20 cellular contexts compared by ENCODE assay signal in the genomic region with DNA sequence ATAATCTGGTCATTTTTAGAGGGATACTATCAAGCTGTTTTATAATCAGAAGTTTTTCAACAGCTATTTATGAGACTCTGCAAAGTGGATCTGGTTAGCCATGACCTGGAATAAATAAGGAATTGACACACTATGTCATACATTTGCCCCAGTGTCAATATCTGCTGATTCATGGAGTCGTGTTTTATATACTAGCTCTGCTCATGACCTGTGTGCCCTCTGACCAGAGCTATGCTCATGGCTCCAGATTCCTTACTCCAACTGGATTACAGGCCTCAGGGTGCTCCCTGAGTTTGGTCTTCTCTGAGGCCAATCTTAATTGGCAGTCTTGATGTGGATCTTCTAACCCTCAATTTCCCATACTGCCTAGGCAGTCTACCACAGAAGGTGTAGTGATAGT.
DNase-seq lines count a peak whose midpoint lies in the region; ATAC-seq, FAIRE-seq and TF ChIP-seq lines count a peak whose summit lies in the region.
"Had no signal": no experiment of that assay in that cellular context is flagged by ENCODE, and none has a peak within 500 bp of the region (broad histone marks: within the 10 kb centered on the region; RNA-seq: fewer than 3 reads in every experiment).

No MANE protein-coding gene starts in this region.

- FAIRE-seq in HepG2 (lab: Jason Lieb, UNC) = no peak
- FAIRE-seq: A204.1, G401.6, GM19239, H54 had no signal

- H3K79me2 ChIP-seq in PC-3 (ENCODE audit: low read length) = no peaks in the 10 kb centered on the region
- no peaks in the 10 kb centered on the region for H3K79me2 ChIP-seq in HepG2 (ENCODE audit: insufficient read depth, low read length)

- BruUV-seq in PC-3 (replicated peaks; lab: Mats Ljungman, UMichigan) (no TSS peak), HepG2 (replicated peaks; lab: Mats Ljungman, UMichigan) (no TSS peak)

- H3K27me3 ChIP-seq in PC-3 (ENCODE audit: low read length) = no peaks in the 10 kb centered on the region
- H3K27me3 ChIP-seq in HepG2 (ENCODE audit: control insufficient read depth in 1 of 2, insufficient read depth in 2 of 2, low read length in 2 of 2) = no peaks in the 10 kb centered on the region
- H3K27me3 ChIP-seq: BLaER1 had no signal

- no peak overlapping the region for H3K27ac ChIP-seq in PC-3 (ENCODE audit: low read length)
- H3K27ac ChIP-seq in HepG2 (ENCODE audit: extremely low read length, insufficient read depth, low read length) = no peak overlapping the region
- H3K27ac ChIP-seq: BLaER1, C4-2B had no signal

- H3K4me3 ChIP-seq in PC-3 (ENCODE audit: low read length) (no peak overlapping the region), HepG2 (replicated peaks in 1 of 3; ENCODE audit: insufficient read depth in 1 of 3, low read depth in 2 of 3, low read length in 3 of 3) (no peak overlapping the region)
- H3K4me3 ChIP-seq: BLaER1 had no signal

- H3K9ac ChIP-seq in PC-3 (ENCODE audit: low read length) = no peak overlapping the region
- no peak overlapping the region for H3K9ac ChIP-seq in HepG2 (ENCODE audit: insufficient read depth, low read depth, low read length)
- H3K9ac ChIP-seq: BLaER1 had no signal

- no peak overlapping the region for H2AFZ ChIP-seq in PC-3 (ENCODE audit: low read length)
- no peak overlapping the region for H2AFZ ChIP-seq in HepG2 (ENCODE audit: low read length)

- peaks cover 6% of the 10 kb centered on the region; the same call in 1 of the 2 replicates for H3K4me1 ChIP-seq in PC-3 (ENCODE audit: insufficient read depth, low read length)
- H3K4me1 ChIP-seq in HepG2 (ENCODE audit: insufficient read depth, low read length) = peaks cover under 1% of the 10 kb centered on the region
- H3K4me1 ChIP-seq: BLaER1 had no signal

- no peak overlapping the region for H3K4me3 Mint-ChIP-seq in nephron progenitor cell
- H3K4me3 Mint-ChIP-seq: B cell; CD4-positive, CD25-positive, alpha-beta regulatory T cell; CD8-positive, alpha-beta T cell had no signal

- H3K36me3 ChIP-seq in PC-3 (ENCODE audit: low read depth, low read length) (no peaks in the 10 kb centered on the region), HepG2 (replicated peaks in 1 of 2; ENCODE audit: control insufficient read depth in 1 of 2, insufficient read depth in 2 of 2, low read length in 2 of 2) (no peaks in the 10 kb centered on the region)
- H3K36me3 ChIP-seq: BLaER1 had no signal

- intact Hi-C loops in PC-3 (cut with micrococcal nuclease) = no loop called here
- intact Hi-C loops in HepG2 (cut with micrococcal nuclease; ENCODE audit: unreplicated experiment) = no loop called here

- no peaks in the 10 kb centered on the region for H3K9me3 ChIP-seq in PC-3 (ENCODE audit: low read length)
- no peaks in the 10 kb centered on the region for H3K9me3 ChIP-seq in HepG2 (ENCODE audit: low read length)
- H3K9me3 ChIP-seq: BLaER1 had no signal

- peaks cover 2% of the 10 kb centered on the region for H3K36me3 Mint-ChIP-seq in nephron progenitor cell (ENCODE audit: low read depth)
- H3K36me3 Mint-ChIP-seq: CD4-positive, CD25-positive, alpha-beta regulatory T cell; CD8-positive, alpha-beta T cell had no signal

- H3F3A ChIP-seq in PC-3 (ENCODE audit: low read length, unreplicated experiment) = no peaks in the 10 kb centered on the region

- no peaks in the 10 kb centered on the region for H3K9me2 ChIP-seq in PC-3 (replicated peaks; ENCODE audit: low read length)

- peak; percentile 46 for DNase-seq in PC-3
- DNase-seq in HepG2 (ENCODE audit: low spot score) = no peak
- no peak for DNase-seq in nephron progenitor cell
- DNase-seq in 8988T = no peak
- DNase-seq: Caco-2; CD4-positive, CD25-positive, alpha-beta regulatory T cell; CD8-positive, alpha-beta T cell; DMS153; DND-41; GOT3; HCEC 1CT had no signal

- ATAC-seq in PC-3 (peak; percentile 55; the same call in 1 of the 2 replicates), HepG2 (no peak), HG03520 (IDR thresholded peaks at IDR 0.05; ENCODE audit: unreplicated experiment) (no peak), GM21825 (IDR thresholded peaks at IDR 0.05; ENCODE audit: unreplicated experiment) (no peak)
- ATAC-seq: CD8-positive, alpha-beta T cell had no signal

- TF ChIP-seq POLR2A in HepG2 (IDR thresholded peaks at IDR 0.05; ENCODE audit: insufficient read depth in 1 of 2, low read depth in 2 of 2, low read length in 2 of 2) = no peak

- POLR2A ChIA-PET in PC-3 (lab: Charles Lee; ENCODE audit: unreplicated experiment) = no interaction called here
- POLR2A ChIA-PET in HepG2 (lab: Yijun Ruan, JAX) = no interaction called here

- no peaks in the 10 kb centered on the region for H3K4me1 Mint-ChIP-seq in nephron progenitor cell
- H3K4me1 Mint-ChIP-seq: B cell; CD4-positive, CD25-positive, alpha-beta regulatory T cell had no signal

- H4K20me1 ChIP-seq in PC-3 (ENCODE audit: low read length) (no peaks in the 10 kb centered on the region), HepG2 (ENCODE audit: insufficient read depth, low read length) (no peaks in the 10 kb centered on the region)
- H4K20me1 ChIP-seq: BLaER1 had no signal

- WGBS in HepG2 (ENCODE audit: low lambda C conversion rate) = 94% methylated on average over 1 of the region's 1 CpG

- CTCF ChIA-PET in PC-3 (lab: Charles Lee) = no interaction called here
- CTCF ChIA-PET in HepG2 (lab: Yijun Ruan, JAX; ENCODE audit: low intra/inter-chr PET ratio, low total read pairs) = no interaction called here

- TF ChIP-seq EP300 in HepG2 (IDR thresholded peaks at IDR 0.05; ENCODE audit: low read depth in 2 of 2, low read length in 2 of 2) = no peak
- no peak for TF ChIP-seq EP300 in HepG2 (CRISPR knock-in tag; IDR thresholded peaks at IDR 0.05; ENCODE audit: borderline replicate concordance)

- no peaks in the 10 kb centered on the region for H3K27me3 Mint-ChIP-seq in nephron progenitor cell (ENCODE audit: low read depth, poor library complexity)
- H3K27me3 Mint-ChIP-seq: B cell; CD4-positive, CD25-positive, alpha-beta regulatory T cell had no signal

- H3K27ac Mint-ChIP-seq in nephron progenitor cell = peak overlapping the region; percentile 52
- H3K27ac Mint-ChIP-seq: B cell; CD4-positive, CD25-positive, alpha-beta regulatory T cell; CD8-positive, alpha-beta T cell had no signal

- in situ Hi-C loops in HepG2 (cut with HindIII; ENCODE audit: extremely low pct_ligation_motif_present, low pct_unique_long_range_greater_than_20kb) = no loop called here

- H3K9me3 Mint-ChIP-seq in nephron progenitor cell = peaks cover 2% of the 10 kb centered on the region

- TF ChIP-seq RAD21 in HepG2 (CRISPR knock-in tag; IDR thresholded peaks at IDR 0.05) = no peak

- H3K4me2 ChIP-seq in PC-3 (ENCODE audit: low read length) (no peak overlapping the region), HepG2 (ENCODE audit: low read depth, low read length) (no peak overlapping the region)
- H3K4me2 ChIP-seq: BLaER1 had no signal

- TF ChIP-seq CTCF in PC-3 (conservative IDR thresholded peaks at IDR 0.05; ENCODE audit: low read depth, low read length) (no peak), HepG2 (CRISPR knock-in tag; IDR thresholded peaks at IDR 0.05) (no peak), nephron progenitor cell (IDR thresholded peaks at IDR 0.05) (no peak)

TF ChIP-seq in HepG2, 621 proteins besides CTCF, POLR2A, EP300 and RAD21:
- no peak for TF ChIP-seq ZIK1 (CRISPR knock-in tag; IDR thresholded peaks at IDR 0.05; ENCODE audit: borderline replicate concordance, low read depth)
- TF ChIP-seq MLLT10 (CRISPR knock-in tag; IDR thresholded peaks at IDR 0.05) = 0 out of 2 replicates have a peak, but pooled peaks have one; percentile 5
- TF ChIP-seq, protein P1, sequence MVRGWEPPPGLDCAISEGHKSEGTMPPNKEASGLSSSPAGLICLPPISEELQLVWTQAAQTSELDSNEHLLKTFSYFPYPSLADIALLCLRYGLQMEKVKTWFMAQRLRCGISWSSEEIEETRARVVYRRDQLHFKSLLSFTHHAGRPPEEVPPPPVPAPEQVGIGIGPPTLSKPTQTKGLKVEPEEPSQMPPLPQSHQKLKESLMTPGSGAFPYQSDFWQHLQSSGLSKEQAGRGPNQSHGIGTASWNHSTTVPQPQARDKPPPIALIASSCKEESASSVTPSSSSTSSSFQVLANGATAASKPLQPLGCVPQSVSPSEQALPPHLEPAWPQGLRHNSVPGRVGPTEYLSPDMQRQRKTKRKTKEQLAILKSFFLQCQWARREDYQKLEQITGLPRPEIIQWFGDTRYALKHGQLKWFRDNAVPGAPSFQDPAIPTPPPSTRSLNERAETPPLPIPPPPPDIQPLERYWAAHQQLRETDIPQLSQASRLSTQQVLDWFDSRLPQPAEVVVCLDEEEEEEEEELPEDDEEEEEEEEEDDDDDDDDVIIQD (CRISPR knock-in tag; IDR thresholded peaks at IDR 0.05; ENCODE audit: low read depth) = peak; percentile 85; the same call in 1 of the 2 replicates
- TF ChIP-seq SALL2 (CRISPR knock-in tag; IDR thresholded peaks at IDR 0.05) = no peak
- TF ChIP-seq, protein P2, sequence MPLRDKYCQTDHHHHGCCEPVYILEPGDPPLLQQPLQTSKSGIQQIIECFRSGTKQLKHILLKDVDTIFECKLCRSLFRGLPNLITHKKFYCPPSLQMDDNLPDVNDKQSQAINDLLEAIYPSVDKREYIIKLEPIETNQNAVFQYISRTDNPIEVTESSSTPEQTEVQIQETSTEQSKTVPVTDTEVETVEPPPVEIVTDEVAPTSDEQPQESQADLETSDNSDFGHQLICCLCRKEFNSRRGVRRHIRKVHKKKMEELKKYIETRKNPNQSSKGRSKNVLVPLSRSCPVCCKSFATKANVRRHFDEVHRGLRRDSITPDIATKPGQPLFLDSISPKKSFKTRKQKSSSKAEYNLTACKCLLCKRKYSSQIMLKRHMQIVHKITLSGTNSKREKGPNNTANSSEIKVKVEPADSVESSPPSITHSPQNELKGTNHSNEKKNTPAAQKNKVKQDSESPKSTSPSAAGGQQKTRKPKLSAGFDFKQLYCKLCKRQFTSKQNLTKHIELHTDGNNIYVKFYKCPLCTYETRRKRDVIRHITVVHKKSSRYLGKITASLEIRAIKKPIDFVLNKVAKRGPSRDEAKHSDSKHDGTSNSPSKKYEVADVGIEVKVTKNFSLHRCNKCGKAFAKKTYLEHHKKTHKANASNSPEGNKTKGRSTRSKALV (CRISPR knock-in tag; IDR thresholded peaks at IDR 0.05) = no peak
- TF ChIP-seq ZMYM4 (CRISPR knock-in tag; IDR thresholded peaks at IDR 0.05) = peak; percentile 54; the same call in 1 of the 2 replicates
- no peak for TF ChIP-seq AKAP8 (CRISPR knock-in tag; IDR thresholded peaks at IDR 0.05)
